ENCODE assay signal across 22 cellular contexts in genomic region chr3:59308001-59308400, GRCh38.
DNase-seq lines count a peak whose midpoint lies in the region; ATAC-seq, FAIRE-seq and TF ChIP-seq lines count a peak whose summit lies in the region.
"Had no signal": no experiment of that assay in that cellular context is flagged by ENCODE, and none has a peak within 500 bp of the region (broad histone marks: within the 10 kb centered on the region; RNA-seq: fewer than 3 reads in every experiment).

No MANE protein-coding gene starts in this region.

- no peaks in the 10 kb centered on the region for H3K36me3 ChIP-seq in stomach
- H3K36me3 ChIP-seq: BE2C; BLaER1 treated with 17β-estradiol and CSF1 and Interleukin-3, amounts not matched to agents 10 nM and 100 nM had no signal

- FAIRE-seq in G401.6 (lab: Jason Lieb, UNC): peak; percentile 92
- FAIRE-seq: A549, GM12878, GM19239 had no signal

- 25 to 52% (median 39%) methylated on average over 1 of the region's 1 CpG for WGBS in stomach, 5 donors

- intact Hi-C loops in stomach (cut with DNase I; ENCODE audit: low total_unique reads): no loop called here

- H3K4me1 ChIP-seq in stomach: no peaks in the 10 kb centered on the region
- H3K4me1 ChIP-seq: A549; BE2C; BLaER1 treated with 17β-estradiol and CSF1 and Interleukin-3, amounts not matched to agents 10 nM and 100 nM had no signal

- ATAC-seq in esophagus mucosa (peak; percentile 62), GM19351 (IDR thresholded peaks at IDR 0.05; ENCODE audit: unreplicated experiment) (no peak)
- ATAC-seq: A549, GM12878 had no signal

- no peak for TF ChIP-seq CTCF in stomach (IDR thresholded peaks at IDR 0.05)

- no peak for TF ChIP-seq POLR2A in stomach (IDR thresholded peaks at IDR 0.05)

- DNase-seq in NCI-H1105 treated with DMSO at 0.1 percent for 48 hours (lab: John Stamatoyannopoulos, UW) (peak; percentile 21), NCI-H1105 (lab: John Stamatoyannopoulos, UW) (no peak), NCI-H69 (lab: John Stamatoyannopoulos, UW) (peak; percentile 31), stomach (no peak)
- DNase-seq: 8988T; ACHN; AML-193; BE2C; CD4-positive, alpha-beta T cell; CD8-positive, alpha-beta memory T cell; DMS 273 treated with DMSO at 0.1 percent for 48 hours; DND-41; GDM1; H9 had no signal

- no peak for TF ChIP-seq EP300 in stomach (IDR thresholded peaks at IDR 0.05)

- no peak overlapping the region for H3K27ac ChIP-seq in stomach
- H3K27ac ChIP-seq: A549; BLaER1 treated with 17β-estradiol and CSF1 and Interleukin-3, amounts not matched to agents 10 nM and 100 nM had no signal

- no peaks in the 10 kb centered on the region for H3K27me3 ChIP-seq in stomach
- H3K27me3 ChIP-seq: BLaER1 treated with 17β-estradiol and CSF1 and Interleukin-3, amounts not matched to agents 10 nM and 100 nM had no signal

- no peaks in the 10 kb centered on the region for H3K9me3 ChIP-seq in stomach
- H3K9me3 ChIP-seq: A549; BE2C; BLaER1 treated with 17β-estradiol and CSF1 and Interleukin-3, amounts not matched to agents 10 nM and 100 nM had no signal

- no peak overlapping the region for H3K4me3 ChIP-seq in stomach
- H3K4me3 ChIP-seq: A549; BLaER1 treated with 17β-estradiol and CSF1 and Interleukin-3, amounts not matched to agents 10 nM and 100 nM; GM12878; GM23338 had no signal

Comparison
In these comparisons a context has a peak if more than half of its experiments do, and no peak if none do; other contexts are left out.
1. DNase-seq: peak in NCI-H1105 treated with DMSO at 0.1 percent for 48 hours (single experiment) and NCI-H69 (single experiment); none in NCI-H1105 (single experiment) and stomach (single experiment).